9 cellular contexts compared by ENCODE assay signal in the genomic region with DNA sequence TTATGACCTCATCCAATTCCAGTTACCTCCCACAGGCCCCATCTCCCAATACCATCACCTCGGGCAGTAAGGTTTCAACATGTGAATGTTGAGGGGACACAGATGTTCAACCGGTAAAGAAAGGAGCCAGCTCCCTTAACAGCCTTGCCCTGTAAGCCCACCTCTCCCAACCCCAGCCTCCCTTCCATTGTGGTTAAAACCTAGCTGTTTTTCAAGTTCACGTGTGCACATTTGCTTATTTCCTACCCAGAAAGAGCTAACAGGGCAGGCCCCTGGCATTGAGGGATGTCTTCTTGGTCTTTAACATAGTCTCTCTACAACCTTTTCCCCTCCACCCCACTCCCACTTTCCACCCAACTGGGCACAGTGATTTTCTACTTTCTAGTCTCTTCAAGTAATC.
"Had no signal": no experiment of that assay in that cellular context is flagged by ENCODE, and none has a peak within 500 bp of the region (broad histone marks: within the 10 kb centered on the region; RNA-seq: fewer than 3 reads in every experiment).

No MANE protein-coding gene starts in this region.

- DNase-seq: GOT3, H7, HFFc6, IMR-90, KBM-7 had no signal

- H3K36me3 ChIP-seq: HAP-1 had no signal

- H3K4me2 ChIP-seq: KMS-11 had no signal

- H3K4me3 Mint-ChIP-seq: HFFc6 had no signal

- H3K27ac ChIP-seq: HL-60, KMS-11 had no signal

- H3K9ac ChIP-seq: KMS-11 had no signal

- ATAC-seq: HCT116 had no signal

- H3K4me3 ChIP-seq: HAP-1 had no signal

- H3K4me1 ChIP-seq: HAP-1 had no signal

- H3K27ac Mint-ChIP-seq: HFFc6 had no signal
